1 cellular context compared by ENCODE assay signal in the genomic region with DNA sequence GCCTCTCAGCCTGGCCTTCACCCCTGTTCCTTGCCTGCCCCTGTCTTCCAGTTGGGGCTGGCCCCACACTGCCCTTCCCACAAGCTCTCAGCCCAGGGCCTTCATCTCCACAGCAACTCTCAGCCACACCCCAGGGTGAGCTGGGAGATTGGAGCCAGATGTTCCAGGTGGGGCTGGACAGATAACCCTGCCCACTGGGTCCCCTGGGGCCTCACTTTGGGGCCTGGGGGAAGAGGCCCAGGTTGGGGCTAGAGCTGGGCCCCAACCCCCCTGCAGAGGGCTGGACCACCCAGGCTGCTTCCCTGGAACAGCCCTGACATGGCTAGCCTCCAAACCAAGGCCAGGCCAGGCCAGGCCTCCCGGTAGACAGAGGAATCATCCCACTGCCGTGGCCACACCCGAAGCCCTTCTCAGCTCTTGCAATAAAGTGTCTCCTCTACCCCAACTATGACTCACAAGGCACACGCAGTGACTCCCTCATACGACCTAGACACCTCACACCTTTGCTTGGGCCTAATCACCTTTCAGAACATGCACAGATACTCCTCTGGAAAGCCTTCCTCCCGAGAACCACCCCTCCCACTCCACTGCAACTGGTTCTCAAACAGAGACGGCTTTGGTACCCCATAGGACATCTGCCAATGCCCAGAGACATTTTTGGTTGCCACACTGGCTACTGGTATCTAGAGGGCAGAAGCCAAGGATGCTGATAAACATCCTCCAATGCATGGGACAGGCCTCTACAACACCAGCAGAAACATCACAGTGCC.
TF ChIP-seq lines count a peak whose summit lies in the region.

No MANE protein-coding gene starts in this region.

TF ChIP-seq in K562, 482 proteins besides CTCF, POLR2A, EP300 and RAD21 (continued from another document and continues in another):
- TF ChIP-seq, protein P1, sequence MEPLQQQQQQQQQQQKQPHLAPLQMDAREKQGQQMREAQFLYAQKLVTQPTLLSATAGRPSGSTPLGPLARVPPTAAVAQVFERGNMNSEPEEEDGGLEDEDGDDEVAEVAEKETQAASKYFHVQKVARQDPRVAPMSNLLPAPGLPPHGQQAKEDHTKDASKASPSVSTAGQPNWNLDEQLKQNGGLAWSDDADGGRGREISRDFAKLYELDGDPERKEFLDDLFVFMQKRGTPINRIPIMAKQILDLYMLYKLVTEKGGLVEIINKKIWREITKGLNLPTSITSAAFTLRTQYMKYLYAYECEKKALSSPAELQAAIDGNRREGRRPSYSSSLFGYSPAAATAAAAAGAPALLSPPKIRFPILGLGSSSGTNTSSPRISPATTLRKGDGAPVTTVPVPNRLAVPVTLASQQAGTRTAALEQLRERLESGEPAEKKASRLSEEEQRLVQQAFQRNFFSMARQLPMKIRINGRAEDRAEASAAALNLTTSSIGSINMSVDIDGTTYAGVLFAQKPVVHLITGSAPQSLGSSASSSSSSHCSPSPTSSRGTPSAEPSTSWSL (CRISPR knock-in tag; IDR thresholded peaks at IDR 0.05; ENCODE audit: borderline replicate concordance): no peak
- TF ChIP-seq RBM34 (IDR thresholded peaks at IDR 0.05; ENCODE audit: borderline replicate concordance, insufficient read depth, low read length): no peak
- TF ChIP-seq, protein P2, sequence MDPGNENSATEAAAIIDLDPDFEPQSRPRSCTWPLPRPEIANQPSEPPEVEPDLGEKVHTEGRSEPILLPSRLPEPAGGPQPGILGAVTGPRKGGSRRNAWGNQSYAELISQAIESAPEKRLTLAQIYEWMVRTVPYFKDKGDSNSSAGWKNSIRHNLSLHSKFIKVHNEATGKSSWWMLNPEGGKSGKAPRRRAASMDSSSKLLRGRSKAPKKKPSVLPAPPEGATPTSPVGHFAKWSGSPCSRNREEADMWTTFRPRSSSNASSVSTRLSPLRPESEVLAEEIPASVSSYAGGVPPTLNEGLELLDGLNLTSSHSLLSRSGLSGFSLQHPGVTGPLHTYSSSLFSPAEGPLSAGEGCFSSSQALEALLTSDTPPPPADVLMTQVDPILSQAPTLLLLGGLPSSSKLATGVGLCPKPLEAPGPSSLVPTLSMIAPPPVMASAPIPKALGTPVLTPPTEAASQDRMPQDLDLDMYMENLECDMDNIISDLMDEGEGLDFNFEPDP (CRISPR knock-in tag; IDR thresholded peaks at IDR 0.05): no peak
- peak; percentile 11 for TF ChIP-seq KLF13 (tag; IDR thresholded peaks at IDR 0.05; ENCODE audit: borderline replicate concordance, low read depth)
- TF ChIP-seq ZNF175 (CRISPR knock-in tag; IDR thresholded peaks at IDR 0.05; ENCODE audit: low read depth): 0 out of 2 replicates have a peak, but pooled peaks have one; percentile 76
- TF ChIP-seq MCM5 (IDR thresholded peaks at IDR 0.05; ENCODE audit: low read depth): no peak
- no peak for TF ChIP-seq ZNF644 (tag; IDR thresholded peaks at IDR 0.05; ENCODE audit: low read depth)
- TF ChIP-seq NR1H2 (CRISPR knock-in tag; IDR thresholded peaks at IDR 0.05): no peak
- TF ChIP-seq, protein P3, sequence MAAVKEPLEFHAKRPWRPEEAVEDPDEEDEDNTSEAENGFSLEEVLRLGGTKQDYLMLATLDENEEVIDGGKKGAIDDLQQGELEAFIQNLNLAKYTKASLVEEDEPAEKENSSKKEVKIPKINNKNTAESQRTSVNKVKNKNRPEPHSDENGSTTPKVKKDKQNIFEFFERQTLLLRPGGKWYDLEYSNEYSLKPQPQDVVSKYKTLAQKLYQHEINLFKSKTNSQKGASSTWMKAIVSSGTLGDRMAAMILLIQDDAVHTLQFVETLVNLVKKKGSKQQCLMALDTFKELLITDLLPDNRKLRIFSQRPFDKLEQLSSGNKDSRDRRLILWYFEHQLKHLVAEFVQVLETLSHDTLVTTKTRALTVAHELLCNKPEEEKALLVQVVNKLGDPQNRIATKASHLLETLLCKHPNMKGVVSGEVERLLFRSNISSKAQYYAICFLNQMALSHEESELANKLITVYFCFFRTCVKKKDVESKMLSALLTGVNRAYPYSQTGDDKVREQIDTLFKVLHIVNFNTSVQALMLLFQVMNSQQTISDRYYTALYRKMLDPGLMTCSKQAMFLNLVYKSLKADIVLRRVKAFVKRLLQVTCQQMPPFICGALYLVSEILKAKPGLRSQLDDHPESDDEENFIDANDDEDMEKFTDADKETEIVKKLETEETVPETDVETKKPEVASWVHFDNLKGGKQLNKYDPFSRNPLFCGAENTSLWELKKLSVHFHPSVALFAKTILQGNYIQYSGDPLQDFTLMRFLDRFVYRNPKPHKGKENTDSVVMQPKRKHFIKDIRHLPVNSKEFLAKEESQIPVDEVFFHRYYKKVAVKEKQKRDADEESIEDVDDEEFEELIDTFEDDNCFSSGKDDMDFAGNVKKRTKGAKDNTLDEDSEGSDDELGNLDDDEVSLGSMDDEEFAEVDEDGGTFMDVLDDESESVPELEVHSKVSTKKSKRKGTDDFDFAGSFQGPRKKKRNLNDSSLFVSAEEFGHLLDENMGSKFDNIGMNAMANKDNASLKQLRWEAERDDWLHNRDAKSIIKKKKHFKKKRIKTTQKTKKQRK (IDR thresholded peaks at IDR 0.05; ENCODE audit: borderline replicate concordance, low read depth, low read length): no peak
- TF ChIP-seq SUPT5H (IDR thresholded peaks at IDR 0.05): no peak
- TF ChIP-seq ZBTB17 (CRISPR knock-in tag; IDR thresholded peaks at IDR 0.05): peak; percentile 24; the same call in 1 of the 2 replicates
- no peak for TF ChIP-seq SIX5 (IDR thresholded peaks at IDR 0.05; ENCODE audit: borderline replicate concordance in 1 of 2, insufficient read depth in 1 of 2, low read depth in 1 of 2, low read length in 2 of 2)
- TF ChIP-seq TBL1XR1 (IDR thresholded peaks at IDR 0.05; ENCODE audit: low read length in 2 of 2): peak; percentile 63 to 99; a peak in 3 of 4 replicates
- no peak for TF ChIP-seq TCF7L2 (IDR thresholded peaks at IDR 0.05; ENCODE audit: low read depth, low read length)
- TF ChIP-seq, protein P4, sequence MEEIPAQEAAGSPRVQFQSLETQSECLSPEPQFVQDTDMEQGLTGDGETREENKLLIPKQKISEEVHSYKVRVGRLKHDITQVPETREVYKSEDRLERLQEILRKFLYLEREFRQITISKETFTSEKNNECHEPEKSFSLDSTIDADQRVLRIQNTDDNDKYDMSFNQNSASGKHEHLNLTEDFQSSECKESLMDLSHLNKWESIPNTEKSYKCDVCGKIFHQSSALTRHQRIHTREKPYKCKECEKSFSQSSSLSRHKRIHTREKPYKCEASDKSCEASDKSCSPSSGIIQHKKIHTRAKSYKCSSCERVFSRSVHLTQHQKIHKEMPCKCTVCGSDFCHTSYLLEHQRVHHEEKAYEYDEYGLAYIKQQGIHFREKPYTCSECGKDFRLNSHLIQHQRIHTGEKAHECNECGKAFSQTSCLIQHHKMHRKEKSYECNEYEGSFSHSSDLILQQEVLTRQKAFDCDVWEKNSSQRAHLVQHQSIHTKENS (CRISPR knock-in tag; IDR thresholded peaks at IDR 0.05): no peak
- TF ChIP-seq U2AF2 (optimal IDR thresholded peaks at IDR 0.05; ENCODE audit: low read depth, low read length): no peak
- no peak for TF ChIP-seq SMAD1 (IDR thresholded peaks at IDR 0.05; ENCODE audit: low read depth, low read length, partially characterized antibody)
- no peak for TF ChIP-seq HDAC8 (tag; IDR thresholded peaks at IDR 0.05)
- TF ChIP-seq, protein P5, sequence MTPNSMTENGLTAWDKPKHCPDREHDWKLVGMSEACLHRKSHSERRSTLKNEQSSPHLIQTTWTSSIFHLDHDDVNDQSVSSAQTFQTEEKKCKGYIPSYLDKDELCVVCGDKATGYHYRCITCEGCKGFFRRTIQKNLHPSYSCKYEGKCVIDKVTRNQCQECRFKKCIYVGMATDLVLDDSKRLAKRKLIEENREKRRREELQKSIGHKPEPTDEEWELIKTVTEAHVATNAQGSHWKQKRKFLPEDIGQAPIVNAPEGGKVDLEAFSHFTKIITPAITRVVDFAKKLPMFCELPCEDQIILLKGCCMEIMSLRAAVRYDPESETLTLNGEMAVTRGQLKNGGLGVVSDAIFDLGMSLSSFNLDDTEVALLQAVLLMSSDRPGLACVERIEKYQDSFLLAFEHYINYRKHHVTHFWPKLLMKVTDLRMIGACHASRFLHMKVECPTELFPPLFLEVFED (CRISPR knock-in tag; conservative IDR thresholded peaks at IDR 0.05): no peak; the same call in 1 of the 2 replicates
- TF ChIP-seq NFE2L1 (tag; IDR thresholded peaks at IDR 0.05; ENCODE audit: borderline replicate concordance, low read depth): no peak
- peak; percentile 79 for TF ChIP-seq MYNN (IDR thresholded peaks at IDR 0.05)
- TF ChIP-seq MYNN (CRISPR knock-in tag; IDR thresholded peaks at IDR 0.05): no peak
- peak; percentile 93 for TF ChIP-seq RNF2 (IDR thresholded peaks at IDR 0.05)
- no peak for TF ChIP-seq PHF20 (IDR thresholded peaks at IDR 0.05; ENCODE audit: partially characterized antibody)
- no peak for TF ChIP-seq ZNF121 (CRISPR knock-in tag; conservative IDR thresholded peaks at IDR 0.05)
- TF ChIP-seq JUND (IDR thresholded peaks at IDR 0.05; ENCODE audit: borderline replicate concordance, low read depth, low read length): peak; percentile 93
- TF ChIP-seq JUND (tag; IDR thresholded peaks at IDR 0.05; ENCODE audit: borderline replicate concordance, low read depth, low read length): peak; percentile 93; the same call in 2 of the 3 replicates
- TF ChIP-seq KDM4B (IDR thresholded peaks at IDR 0.05; ENCODE audit: borderline replicate concordance in 2 of 2, low read depth in 1 of 2): 0 out of 4 replicates have a peak, but pooled peaks of 1 of the 2 experiments have one; percentile 66
- peak; percentile 57; the same call in 1 of the 2 replicates for TF ChIP-seq TARDBP (IDR thresholded peaks at IDR 0.05)
- TF ChIP-seq, protein P6, sequence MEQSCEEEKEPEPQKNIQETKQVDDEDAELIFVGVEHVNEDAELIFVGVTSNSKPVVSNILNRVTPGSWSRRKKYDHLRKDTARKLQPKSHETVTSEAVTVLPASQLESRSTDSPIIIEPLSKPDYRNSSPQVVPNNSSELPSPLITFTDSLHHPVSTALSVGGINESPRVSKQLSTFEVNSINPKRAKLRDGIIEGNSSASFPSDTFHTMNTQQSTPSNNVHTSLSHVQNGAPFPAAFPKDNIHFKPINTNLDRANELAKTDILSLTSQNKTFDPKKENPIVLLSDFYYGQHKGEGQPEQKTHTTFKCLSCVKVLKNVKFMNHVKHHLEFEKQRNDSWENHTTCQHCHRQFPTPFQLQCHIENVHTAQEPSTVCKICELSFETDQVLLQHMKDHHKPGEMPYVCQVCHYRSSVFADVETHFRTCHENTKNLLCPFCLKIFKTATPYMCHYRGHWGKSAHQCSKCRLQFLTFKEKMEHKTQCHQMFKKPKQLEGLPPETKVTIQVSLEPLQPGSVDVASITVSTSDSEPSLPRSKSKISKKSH (CRISPR knock-in tag; IDR thresholded peaks at IDR 0.05): no peak
- peak; percentile 88 for TF ChIP-seq CXXC5 (CRISPR knock-in tag; IDR thresholded peaks at IDR 0.05)
- no peak for TF ChIP-seq ZNF668 (CRISPR knock-in tag; IDR thresholded peaks at IDR 0.05)
- TF ChIP-seq CREB1 (IDR thresholded peaks at IDR 0.05): peak; percentile 70
- TF ChIP-seq CREB1 (CRISPR knock-in tag; IDR thresholded peaks at IDR 0.05): peak; percentile 8; the same call in 1 of the 2 replicates
- TF ChIP-seq RAD51 (IDR thresholded peaks at IDR 0.05; ENCODE audit: borderline replicate concordance, low read depth): peak; percentile 36; the same call in 1 of the 2 replicates
- peak; percentile 17; the same call in 1 of the 2 replicates for TF ChIP-seq CHD2 (IDR thresholded peaks at IDR 0.05; ENCODE audit: low read depth, low read length)
- no peak; the same call in 1 of the 2 replicates for TF ChIP-seq HNRNPL (IDR thresholded peaks at IDR 0.05; ENCODE audit: low read depth, low read length)
- TF ChIP-seq TCF7 (IDR thresholded peaks at IDR 0.05; ENCODE audit: borderline replicate concordance): peak; percentile 81
- no peak; the same call in 1 of the 2 replicates for TF ChIP-seq MIER1 (IDR thresholded peaks at IDR 0.05; ENCODE audit: low read depth)
- TF ChIP-seq TAF15 (IDR thresholded peaks at IDR 0.05; ENCODE audit: low read depth, low read length): no peak
- TF ChIP-seq YY1 (IDR thresholded peaks at IDR 0.05; ENCODE audit: borderline replicate concordance in 1 of 3, control insufficient read depth in 1 of 3, extremely low read depth in 1 of 3, insufficient read depth in 3 of 3, insufficient read length in 1 of 3, insufficient replicate concordance in 2 of 3, low read depth in 1 of 3, low read length in 2 of 3): peak in 1 of 3 experiments; percentile 22
- TF ChIP-seq, protein P7, sequence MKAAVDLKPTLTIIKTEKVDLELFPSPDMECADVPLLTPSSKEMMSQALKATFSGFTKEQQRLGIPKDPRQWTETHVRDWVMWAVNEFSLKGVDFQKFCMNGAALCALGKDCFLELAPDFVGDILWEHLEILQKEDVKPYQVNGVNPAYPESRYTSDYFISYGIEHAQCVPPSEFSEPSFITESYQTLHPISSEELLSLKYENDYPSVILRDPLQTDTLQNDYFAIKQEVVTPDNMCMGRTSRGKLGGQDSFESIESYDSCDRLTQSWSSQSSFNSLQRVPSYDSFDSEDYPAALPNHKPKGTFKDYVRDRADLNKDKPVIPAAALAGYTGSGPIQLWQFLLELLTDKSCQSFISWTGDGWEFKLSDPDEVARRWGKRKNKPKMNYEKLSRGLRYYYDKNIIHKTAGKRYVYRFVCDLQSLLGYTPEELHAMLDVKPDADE (conservative IDR thresholded peaks at IDR 0.05; ENCODE audit: control insufficient read depth, low read depth, low read length): peak; percentile 76; the same call in 1 of the 2 replicates
- TF ChIP-seq, protein P8, sequence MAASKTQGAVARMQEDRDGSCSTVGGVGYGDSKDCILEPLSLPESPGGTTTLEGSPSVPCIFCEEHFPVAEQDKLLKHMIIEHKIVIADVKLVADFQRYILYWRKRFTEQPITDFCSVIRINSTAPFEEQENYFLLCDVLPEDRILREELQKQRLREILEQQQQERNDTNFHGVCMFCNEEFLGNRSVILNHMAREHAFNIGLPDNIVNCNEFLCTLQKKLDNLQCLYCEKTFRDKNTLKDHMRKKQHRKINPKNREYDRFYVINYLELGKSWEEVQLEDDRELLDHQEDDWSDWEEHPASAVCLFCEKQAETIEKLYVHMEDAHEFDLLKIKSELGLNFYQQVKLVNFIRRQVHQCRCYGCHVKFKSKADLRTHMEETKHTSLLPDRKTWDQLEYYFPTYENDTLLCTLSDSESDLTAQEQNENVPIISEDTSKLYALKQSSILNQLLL (CRISPR knock-in tag; IDR thresholded peaks at IDR 0.05; ENCODE audit: borderline replicate concordance): no peak
- TF ChIP-seq, protein P9, sequence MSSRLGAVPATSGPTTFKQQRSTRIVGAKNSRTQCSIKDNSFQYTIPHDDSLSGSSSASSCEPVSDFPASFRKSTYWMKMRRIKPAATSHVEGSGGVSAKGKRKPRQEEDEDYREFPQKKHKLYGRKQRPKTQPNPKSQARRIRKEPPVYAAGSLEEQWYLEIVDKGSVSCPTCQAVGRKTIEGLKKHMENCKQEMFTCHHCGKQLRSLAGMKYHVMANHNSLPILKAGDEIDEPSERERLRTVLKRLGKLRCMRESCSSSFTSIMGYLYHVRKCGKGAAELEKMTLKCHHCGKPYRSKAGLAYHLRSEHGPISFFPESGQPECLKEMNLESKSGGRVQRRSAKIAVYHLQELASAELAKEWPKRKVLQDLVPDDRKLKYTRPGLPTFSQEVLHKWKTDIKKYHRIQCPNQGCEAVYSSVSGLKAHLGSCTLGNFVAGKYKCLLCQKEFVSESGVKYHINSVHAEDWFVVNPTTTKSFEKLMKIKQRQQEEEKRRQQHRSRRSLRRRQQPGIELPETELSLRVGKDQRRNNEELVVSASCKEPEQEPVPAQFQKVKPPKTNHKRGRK (tag; IDR thresholded peaks at IDR 0.05): no peak
